Comparison of ENCODE assay signal across 1 cellular context in the genomic region with DNA sequence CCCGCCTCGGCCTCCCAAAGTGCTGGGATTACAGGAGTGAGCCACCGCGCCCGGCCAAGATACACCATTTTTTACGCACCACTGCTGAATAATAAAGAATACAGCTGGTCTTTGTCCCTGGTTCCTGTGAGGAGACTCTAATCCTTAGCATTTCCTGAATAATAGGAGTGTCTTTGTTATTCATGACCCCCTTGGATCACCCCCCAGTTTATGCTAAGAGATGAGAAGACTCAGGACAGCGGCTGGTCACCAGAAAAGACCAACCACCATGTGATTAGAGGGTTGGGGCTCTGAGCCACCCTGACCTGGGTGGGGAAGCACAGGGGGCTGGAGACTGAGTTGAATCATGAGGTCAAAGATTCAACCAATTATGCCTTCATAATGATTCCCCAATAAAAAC.
TF ChIP-seq lines count a peak whose summit lies in the region.

No MANE protein-coding gene starts in this region.

TF ChIP-seq in WTC11, 78 proteins besides CTCF, POLR2A, EP300 and RAD21 (continued from another document):
- TF ChIP-seq PREB (CRISPR knock-in tag; IDR thresholded peaks at IDR 0.05; ENCODE audit: borderline replicate concordance), result no peak
- TF ChIP-seq, protein P1, sequence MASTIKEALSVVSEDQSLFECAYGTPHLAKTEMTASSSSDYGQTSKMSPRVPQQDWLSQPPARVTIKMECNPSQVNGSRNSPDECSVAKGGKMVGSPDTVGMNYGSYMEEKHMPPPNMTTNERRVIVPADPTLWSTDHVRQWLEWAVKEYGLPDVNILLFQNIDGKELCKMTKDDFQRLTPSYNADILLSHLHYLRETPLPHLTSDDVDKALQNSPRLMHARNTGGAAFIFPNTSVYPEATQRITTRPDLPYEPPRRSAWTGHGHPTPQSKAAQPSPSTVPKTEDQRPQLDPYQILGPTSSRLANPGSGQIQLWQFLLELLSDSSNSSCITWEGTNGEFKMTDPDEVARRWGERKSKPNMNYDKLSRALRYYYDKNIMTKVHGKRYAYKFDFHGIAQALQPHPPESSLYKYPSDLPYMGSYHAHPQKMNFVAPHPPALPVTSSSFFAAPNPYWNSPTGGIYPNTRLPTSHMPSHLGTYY (CRISPR knock-in tag; IDR thresholded peaks at IDR 0.05), result no peak
- TF ChIP-seq, protein P2, sequence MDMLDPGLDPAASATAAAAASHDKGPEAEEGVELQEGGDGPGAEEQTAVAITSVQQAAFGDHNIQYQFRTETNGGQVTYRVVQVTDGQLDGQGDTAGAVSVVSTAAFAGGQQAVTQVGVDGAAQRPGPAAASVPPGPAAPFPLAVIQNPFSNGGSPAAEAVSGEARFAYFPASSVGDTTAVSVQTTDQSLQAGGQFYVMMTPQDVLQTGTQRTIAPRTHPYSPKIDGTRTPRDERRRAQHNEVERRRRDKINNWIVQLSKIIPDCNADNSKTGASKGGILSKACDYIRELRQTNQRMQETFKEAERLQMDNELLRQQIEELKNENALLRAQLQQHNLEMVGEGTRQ (CRISPR knock-in tag; IDR thresholded peaks at IDR 0.05), result peak; percentile 65
- TF ChIP-seq, protein P3, sequence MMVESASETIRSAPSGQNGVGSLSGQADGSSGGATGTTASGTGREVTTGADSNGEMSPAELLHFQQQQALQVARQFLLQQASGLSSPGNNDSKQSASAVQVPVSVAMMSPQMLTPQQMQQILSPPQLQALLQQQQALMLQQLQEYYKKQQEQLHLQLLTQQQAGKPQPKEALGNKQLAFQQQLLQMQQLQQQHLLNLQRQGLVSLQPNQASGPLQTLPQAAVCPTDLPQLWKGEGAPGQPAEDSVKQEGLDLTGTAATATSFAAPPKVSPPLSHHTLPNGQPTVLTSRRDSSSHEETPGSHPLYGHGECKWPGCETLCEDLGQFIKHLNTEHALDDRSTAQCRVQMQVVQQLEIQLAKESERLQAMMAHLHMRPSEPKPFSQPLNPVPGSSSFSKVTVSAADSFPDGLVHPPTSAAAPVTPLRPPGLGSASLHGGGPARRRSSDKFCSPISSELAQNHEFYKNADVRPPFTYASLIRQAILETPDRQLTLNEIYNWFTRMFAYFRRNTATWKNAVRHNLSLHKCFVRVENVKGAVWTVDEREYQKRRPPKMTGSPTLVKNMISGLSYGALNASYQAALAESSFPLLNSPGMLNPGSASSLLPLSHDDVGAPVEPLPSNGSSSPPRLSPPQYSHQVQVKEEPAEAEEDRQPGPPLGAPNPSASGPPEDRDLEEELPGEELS (CRISPR knock-in tag; IDR thresholded peaks at IDR 0.05), result peak; percentile 64; the same call in 1 of the 2 replicates
